9 cellular contexts compared by ENCODE assay signal in genomic region chr5:132258102-132259060, GRCh38. TPM values are rescaled to one million over a fixed set of nuclear protein-coding genes. Genes with fewer than 3 reads are reported as not detected.
DNase-seq lines count a peak whose midpoint lies in the region; ATAC-seq and TF ChIP-seq lines count a peak whose summit lies in the region.
"Had no signal": no experiment of that assay in that cellular context is flagged by ENCODE, and none has a peak within 500 bp of the region (broad histone marks: within the 10 kb centered on the region; RNA-seq: fewer than 3 reads in every experiment).

No MANE protein-coding gene starts in this region.

- H3K27ac Mint-ChIP-seq in progenitor cell of endocrine pancreas: peak overlapping the region; percentile 56

- TF ChIP-seq POLR2A in gastroesophageal sphincter (IDR thresholded peaks at IDR 0.05) (peak in 1 of 2 donors; percentile 35), GM18505 (IDR thresholded peaks at IDR 0.05; ENCODE audit: borderline replicate concordance, extremely low read depth, insufficient read depth, insufficient read length) (no peak)

- H3K36me3 ChIP-seq in gastroesophageal sphincter: peaks cover 0 to 15% of the 10 kb centered on the region in 2 donors

- peaks cover 5 to 86% (median 53%) of the 10 kb centered on the region in 3 donors for H3K4me1 ChIP-seq in gastroesophageal sphincter

- H3K36me3 Mint-ChIP-seq in progenitor cell of endocrine pancreas (ENCODE audit: insufficient read depth): peaks cover 3% of the 10 kb centered on the region

- no peaks in the 10 kb centered on the region for H3K9me3 Mint-ChIP-seq in progenitor cell of endocrine pancreas (ENCODE audit: low read depth)

- H3K27me3 Mint-ChIP-seq in progenitor cell of endocrine pancreas: peaks cover 3% of the 10 kb centered on the region

- TF ChIP-seq CTCF in WI38 (IDR thresholded peaks at IDR 0.05; ENCODE audit: low read depth, low read length) (no peak), gastroesophageal sphincter (IDR thresholded peaks at IDR 0.05) (no peak), progenitor cell of endocrine pancreas (IDR thresholded peaks at IDR 0.05; ENCODE audit: unreplicated experiment) (no peak)

- no peak for TF ChIP-seq EP300 in gastroesophageal sphincter (IDR thresholded peaks at IDR 0.05)

- H3K27ac ChIP-seq in gastroesophageal sphincter: peak overlapping the region; percentile 94 to 99 (median 98)

- H3K4me1 Mint-ChIP-seq in progenitor cell of endocrine pancreas (ENCODE audit: low read depth): peaks cover 11% of the 10 kb centered on the region

- H3K9me3 ChIP-seq in gastroesophageal sphincter: no peaks in the 10 kb centered on the region

- ATAC-seq in gastroesophageal sphincter (peak; percentile 34), GM18505 (IDR thresholded peaks at IDR 0.05; ENCODE audit: unreplicated experiment) (no peak), GM19395 (IDR thresholded peaks at IDR 0.05; ENCODE audit: unreplicated experiment) (no peak)

- H3K4me3 ChIP-seq in WI38 (ENCODE audit: low read depth, low read length) (peak overlapping the region; percentile 82), gastroesophageal sphincter (peak overlapping the region; percentile 67 to 74)

- no peaks in the 10 kb centered on the region for H3K27me3 ChIP-seq in gastroesophageal sphincter

- WGBS in gastroesophageal sphincter (ENCODE audit: low coverage in 1 of 2), 2 donors: 0% methylated on average over 1 to 2 of the region's 19 CpGs

- peak overlapping the region; percentile 65 for H3K4me3 Mint-ChIP-seq in progenitor cell of endocrine pancreas (ENCODE audit: low read depth)

- DNase-seq in EH (ENCODE audit: low read depth) (peak; percentile 66), progenitor cell of endocrine pancreas (ENCODE audit: low spot score, unreplicated experiment) (no peak), mucosa of gallbladder (ENCODE audit: low spot score) (no peak), A172 (ENCODE audit: low spot score) (no peak)

RNA-seq across cellular contexts. Expression of gene PDLIM4, which starts 0.9 kb away (rescaled TPM):
- total RNA-seq in gastroesophageal sphincter (100 to 1,000 TPM in 1 of 4 donors, 10 to 100 TPM in 3; 75.0 to 200 (median 92.7) TPM), progenitor cell of endocrine pancreas (14.3 and 14.7 TPM in 2 replicates), mucosa of gallbladder (20.7 TPM)
- 0.05 TPM in 1 of 2 replicates, not detected in the other for total RNA-seq in A172 (2014; rRNA removed; shearing (Covaris generic))
- total RNA-seq: HT1080 had no signal

RNA-seq across cellular contexts. Expression of gene P4HA2, which starts 30.7 kb away (rescaled TPM):
- 10 to 100 TPM; 32.8 to 48.7 (median 37.6) TPM for total RNA-seq in gastroesophageal sphincter
- 18.5 and 23.8 TPM in 2 replicates for total RNA-seq in progenitor cell of endocrine pancreas
- 47.5 TPM for total RNA-seq in mucosa of gallbladder
- total RNA-seq in A172 (2014; rRNA removed; shearing (Covaris generic)): 58.7 and 71.7 TPM in 2 replicates

RNA-seq across cellular contexts. Expression of gene SLC22A4, which starts 35.8 kb away (rescaled TPM):
- total RNA-seq in gastroesophageal sphincter (1 to 10 TPM in 1 of 4 donors, under 1 TPM in 3; 0.25 to 1.1 (median 0.61) TPM), progenitor cell of endocrine pancreas (0.48 TPM in 1 of 2 replicates, not detected in the other), mucosa of gallbladder (0.37 TPM)
- 4.9 and 5.8 TPM in 2 replicates for total RNA-seq in A172 (2014; rRNA removed; shearing (Covaris generic))

Comparison
In these comparisons a context has a peak if more than half of its experiments do, and no peak if none do; other contexts are left out.
1. RNA of gene PDLIM4, which starts 0.9 kb away (total RNA-seq): 75.0 to 200 TPM in gastroesophageal sphincter, 20.7 TPM in mucosa of gallbladder (single experiment) and 14.3 to 14.7 TPM in progenitor cell of endocrine pancreas; 0.05 TPM in A172; every median in the first group is over 10 times any median in the second.